Comparison of ENCODE assay signal across 9 cellular contexts in the genomic region with DNA sequence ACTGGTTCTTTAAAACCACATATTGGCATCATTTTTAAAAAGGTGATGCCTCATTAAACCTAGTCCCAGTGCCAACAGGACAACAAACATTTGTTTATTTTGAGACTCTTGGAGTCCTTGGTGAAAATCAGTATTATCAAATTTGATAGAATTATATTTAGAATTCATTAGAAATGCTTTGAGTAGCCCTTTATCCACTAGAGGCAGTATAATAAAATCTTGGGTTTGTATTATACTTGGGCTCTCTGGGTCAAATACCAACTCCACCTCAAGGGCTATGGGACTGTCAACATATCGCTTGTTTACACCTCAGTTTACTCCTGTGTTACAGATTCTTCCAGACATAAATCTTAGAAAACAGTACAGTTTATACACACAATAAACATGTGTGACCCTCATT.
A peak's percentile ranks its signal among the peaks of the same experiment; 100 is the strongest.
DNase-seq lines count a peak whose midpoint lies in the region; ATAC-seq, FAIRE-seq and TF ChIP-seq lines count a peak whose summit lies in the region.
"Had no signal": no experiment of that assay in that cellular context is flagged by ENCODE, and none has a peak within 500 bp of the region (broad histone marks: within the 10 kb centered on the region; RNA-seq: fewer than 3 reads in every experiment).

No MANE protein-coding gene starts in this region.

- no peak overlapping the region for H3K9ac ChIP-seq in endodermal cell (ENCODE audit: extremely low read depth, low read length, poor library complexity, severe bottlenecking)

- intact Hi-C loops in heart right ventricle (cut with DNase I) (loop anchor here in 9 of 10 donors (2.0 to 10.0 kb wide), 9 partner anchors 538 to 1053 kb away; a partner anchor contains a TSS), left cardiac atrium (cut with DNase I) (loop anchor here in 1 of 2 donors (2.0 to 5.0 kb wide), 2 partner anchors 833 to 1048 kb away; a partner anchor contains a TSS)

- H3K36me3 Mint-ChIP-seq in endodermal cell (ENCODE audit: low read depth), result no peaks in the 10 kb centered on the region

- no peak overlapping the region for H3K4me3 ChIP-seq in heart right ventricle
- H3K4me3 ChIP-seq in endodermal cell (ENCODE audit: low read length), result no peak overlapping the region

- no peak overlapping the region for H3K4me3 Mint-ChIP-seq in endodermal cell

- 74 to 84% methylated on average over 1 of the region's 1 CpG for WGBS in heart right ventricle, 2 donors
- WGBS in endodermal cell (ENCODE audit: insufficient coverage in 1 of 2, insufficient read length in 1 of 2), 2 experiments, result 86 to 92% methylated on average over 1 of the region's 1 CpG

- H3K27me3 ChIP-seq in heart right ventricle, result no peaks in the 10 kb centered on the region
- H3K27me3 ChIP-seq in endodermal cell (ENCODE audit: control insufficient read depth, insufficient read depth, low read length, poor library complexity, severe bottlenecking), result no peaks in the 10 kb centered on the region

- no peak overlapping the region for H3K27ac Mint-ChIP-seq in endodermal cell

- no peaks in the 10 kb centered on the region for H3K27me3 Mint-ChIP-seq in endodermal cell (ENCODE audit: insufficient read depth)

- H3K9me3 Mint-ChIP-seq in endodermal cell, result no peaks in the 10 kb centered on the region

- H3K36me3 ChIP-seq in heart right ventricle, result no peaks in the 10 kb centered on the region
- no peaks in the 10 kb centered on the region for H3K36me3 ChIP-seq in endodermal cell (ENCODE audit: control insufficient read depth, insufficient read depth, low read length)

- FAIRE-seq in urothelium cell line (lab: Jason Lieb, UNC), result no peak

- H3K9me3 ChIP-seq in heart right ventricle (no peaks in the 10 kb centered on the region), endodermal cell (ENCODE audit: control insufficient read depth, low read length) (no peaks in the 10 kb centered on the region)

- ATAC-seq in heart right ventricle (no peak), left cardiac atrium (no peak)

- H3K4me1 ChIP-seq in heart right ventricle, result peaks cover 0 to 5% (median 0%) of the 10 kb centered on the region in 9 donors
- H3K4me1 ChIP-seq in endodermal cell (ENCODE audit: control insufficient read depth, insufficient read depth, low read length), result no peaks in the 10 kb centered on the region

- DNase-seq in heart right ventricle, result no peak
- DNase-seq in left cardiac atrium, result no peak
- DNase-seq in LHCN-M2 (ENCODE audit: low read depth), result peak; percentile 1
- no peak for DNase-seq in endodermal cell
- peak; percentile 15 for DNase-seq in urothelium cell line (ENCODE audit: low spot score)
- DNase-seq in NCI-H128 (lab: John Stamatoyannopoulos, UW; ENCODE audit: unreplicated experiment), result no peak
- DNase-seq in stimulated activated CD4-positive, alpha-beta T cell treated with anti-CD3 and anti-CD28 coated beads, Interleukin-1b, Interleukin-23, amount 100 ng/mL, for 48 hours, result no peak
- no peak for DNase-seq in H4 (ENCODE audit: low spot score)
- DNase-seq: activated T-cell treated with anti-CD3 and anti-CD28 coated beads, Interleukin-2, amount 50 U/mL, for 1 hour had no signal

- TF ChIP-seq CTCF in heart right ventricle (IDR thresholded peaks at IDR 0.05) (peak in 7 of 9 donors; percentile 6 to 35 (median 27)), endodermal cell (conservative IDR thresholded peaks at IDR 0.05) (peak; percentile 65)

- H3K27ac ChIP-seq in heart right ventricle, result no peak overlapping the region
- no peak overlapping the region for H3K27ac ChIP-seq in endodermal cell (ENCODE audit: low read depth, low read length)

- peaks cover 2% of the 10 kb centered on the region for H3K4me1 Mint-ChIP-seq in endodermal cell

Comparison
In these comparisons a context has a peak if more than half of its experiments do, and no peak if none do; other contexts are left out.
1. DNase-seq: peak in LHCN-M2 (single experiment) and urothelium cell line (single experiment); none in heart right ventricle (0 of 2), left cardiac atrium (single experiment), endodermal cell (single experiment), NCI-H128 (single experiment), stimulated activated CD4-positive, alpha-beta T cell treated with anti-CD3 and anti-CD28 coated beads, Interleukin-1b, Interleukin-23, amount 100 ng/mL, for 48 hours (single experiment) and H4 (single experiment).